Comparison of ENCODE assay signal across 1 cellular context in genomic region chr7:1866601-1867000, GRCh38.
TF ChIP-seq lines count a peak whose summit lies in the region.

No MANE protein-coding gene starts in this region.

TF ChIP-seq in IMR-90, 13 proteins besides CTCF, POLR2A, EP300 and RAD21 (continued from another document):
- TF ChIP-seq FOS (IDR thresholded peaks at IDR 0.05; ENCODE audit: low read depth, low read length) (no peak), MXI1 (IDR thresholded peaks at IDR 0.05; ENCODE audit: borderline replicate concordance, low read depth, low read length) (no peak)
